15 cellular contexts compared by ENCODE assay signal in the genomic region with DNA sequence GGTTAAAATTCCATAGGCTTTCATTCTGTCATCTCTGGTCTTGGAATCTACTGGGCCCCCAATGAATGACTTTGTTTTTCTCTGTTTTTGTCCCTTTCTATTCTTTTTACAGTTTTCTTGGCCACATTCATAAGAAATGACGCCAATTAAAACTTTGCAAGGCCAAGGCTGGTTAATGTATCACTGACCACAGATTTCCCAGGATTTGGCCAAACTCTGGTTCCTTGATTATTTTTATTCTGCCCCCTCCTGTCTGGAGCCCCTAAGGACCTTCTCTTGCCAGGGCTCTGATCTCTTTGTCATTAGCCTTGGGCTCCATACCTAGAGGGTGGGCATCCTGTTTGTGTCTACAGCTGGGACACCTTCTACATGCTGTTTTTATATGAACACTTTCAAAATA.
DNase-seq lines count a peak whose midpoint lies in the region; ATAC-seq and TF ChIP-seq lines count a peak whose summit lies in the region.
"Had no signal": no experiment of that assay in that cellular context is flagged by ENCODE, and none has a peak within 500 bp of the region (broad histone marks: within the 10 kb centered on the region; RNA-seq: fewer than 3 reads in every experiment).

No MANE protein-coding gene starts in this region.

- peak; percentile 25 for DNase-seq in RPMI7951 (ENCODE audit: low read depth)
- no peak for DNase-seq in chondrocyte (ENCODE audit: low spot score)
- peak; percentile 27 for DNase-seq in kidney tubule cell (ENCODE audit: low spot score)
- DNase-seq in thoracic aorta (ENCODE audit: low spot score), result no peak
- DNase-seq in psoas muscle, result no peak
- no peak for DNase-seq in breast epithelium (ENCODE audit: low spot score in 2 of 2)
- no peak for DNase-seq in amygdala (lab: John Stamatoyannopoulos, UW)
- DNase-seq: CD8-positive, alpha-beta T cell; EL; HFFc6; KG1; NCI-H1092 treated with DMSO at 0.1 percent for 48 hours; NCI-H187; NCI-H446; SHP77 had no signal

- H3K36me3 ChIP-seq in thoracic aorta (no peaks in the 10 kb centered on the region), psoas muscle (ENCODE audit: insufficient read depth in 1 of 2, low read depth in 1 of 2) (no peaks in the 10 kb centered on the region), breast epithelium (no peaks in the 10 kb centered on the region)

- TF ChIP-seq POLR2A in breast epithelium (IDR thresholded peaks at IDR 0.05), result no peak

- H3K4me1 Mint-ChIP-seq in chondrocyte (ENCODE audit: low read depth), result peaks cover 43% of the 10 kb centered on the region

- peaks cover 2% of the 10 kb centered on the region for H3K36me3 Mint-ChIP-seq in chondrocyte (ENCODE audit: low read depth)
- H3K36me3 Mint-ChIP-seq: CD8-positive, alpha-beta T cell had no signal

- H3K27me3 Mint-ChIP-seq in chondrocyte (ENCODE audit: low read depth), result no peaks in the 10 kb centered on the region

- TF ChIP-seq CTCF in chondrocyte (IDR thresholded peaks at IDR 0.05) (no peak), thoracic aorta (IDR thresholded peaks at IDR 0.05) (no peak), psoas muscle (IDR thresholded peaks at IDR 0.05) (no peak), breast epithelium (IDR thresholded peaks at IDR 0.05) (no peak)

- no peak overlapping the region for H3K4me3 ChIP-seq in thoracic aorta
- no peak overlapping the region for H3K4me3 ChIP-seq in psoas muscle
- no peak overlapping the region for H3K4me3 ChIP-seq in breast epithelium

- intact Hi-C loops in psoas muscle (cut with DNase I), result no loop called here
- intact Hi-C loops in breast epithelium (cut with DNase I; ENCODE audit: low total_unique reads), result no loop called here

- H3K4me1 ChIP-seq in thoracic aorta (ENCODE audit: control insufficient read depth in 1 of 2, low read depth in 2 of 2) (peaks cover 18 to 41% of the 10 kb centered on the region in 2 donors), psoas muscle (no peaks in the 10 kb centered on the region), breast epithelium (no peaks in the 10 kb centered on the region)

- peak overlapping the region; percentile 62 to 72 for H3K27ac ChIP-seq in thoracic aorta
- H3K27ac ChIP-seq in psoas muscle, result no peak overlapping the region
- no peak overlapping the region for H3K27ac ChIP-seq in breast epithelium

- peaks cover 11% of the 10 kb centered on the region for H3K9me3 Mint-ChIP-seq in chondrocyte (ENCODE audit: low read depth)
- H3K9me3 Mint-ChIP-seq: HFFc6 had no signal

- ATAC-seq in thoracic aorta (ENCODE audit: insufficient number of reproducible peaks, low FRiP score, low read depth) (no peak), psoas muscle (no peak)
- ATAC-seq: CD8-positive, alpha-beta T cell had no signal

- no peak overlapping the region for H3K4me3 Mint-ChIP-seq in chondrocyte (ENCODE audit: unreplicated experiment)
- H3K4me3 Mint-ChIP-seq: CD8-positive, alpha-beta T cell; HFFc6 had no signal

- H3K9me3 ChIP-seq in thoracic aorta (no peaks in the 10 kb centered on the region), psoas muscle (no peaks in the 10 kb centered on the region), breast epithelium (no peaks in the 10 kb centered on the region)

- H3K27me3 ChIP-seq in thoracic aorta (replicated peaks; ENCODE audit: insufficient read depth) (no peaks in the 10 kb centered on the region), psoas muscle (ENCODE audit: insufficient read depth in 3 of 3, low read length in 2 of 3) (no peaks in the 10 kb centered on the region), breast epithelium (no peaks in the 10 kb centered on the region)

- peak overlapping the region; percentile 87 for H3K27ac Mint-ChIP-seq in chondrocyte (ENCODE audit: unreplicated experiment)
- H3K27ac Mint-ChIP-seq: CD8-positive, alpha-beta T cell; HFFc6 had no signal

- WGBS in psoas muscle, 3 donors, result 73 to 82% (median 79%) methylated on average over 1 of the region's 1 CpG

Comparison
In these comparisons a context has a peak if more than half of its experiments do, and no peak if none do; other contexts are left out.
1. DNase-seq: peak in RPMI7951 (single experiment) and kidney tubule cell (single experiment); none in chondrocyte (single experiment), thoracic aorta (single experiment), psoas muscle (0 of 2), breast epithelium (0 of 2) and amygdala (0 of 56).
2. H3K27ac ChIP-seq: peak in thoracic aorta (2 of 2); none in psoas muscle (single experiment) and breast epithelium (0 of 2).